ENCODE assay signal across 8 cellular contexts in the genomic region with DNA sequence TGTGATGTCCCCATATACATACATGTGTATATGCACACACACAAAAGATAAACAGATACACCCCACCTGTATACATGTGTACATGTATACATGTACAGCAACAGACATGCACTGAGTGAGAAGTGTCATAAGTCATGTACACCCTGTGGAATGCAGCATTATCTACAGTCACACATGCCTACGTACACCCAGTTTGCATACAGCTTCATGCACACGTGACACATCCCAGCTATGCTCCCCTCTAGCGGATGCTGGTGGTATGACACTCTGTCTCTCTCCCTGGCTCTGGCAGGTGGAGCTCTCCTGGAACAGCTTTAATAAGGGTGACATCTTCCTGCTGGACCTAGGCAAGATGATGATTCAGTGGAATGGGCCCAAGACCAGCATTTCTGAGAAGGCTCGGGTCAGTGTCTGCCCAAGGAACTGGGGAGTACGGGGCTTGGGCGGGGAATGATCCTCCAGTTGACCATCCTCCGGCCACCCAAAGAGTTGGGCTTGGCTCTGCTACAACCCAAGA. TPM values are rescaled to one million over a fixed set of nuclear protein-coding genes. Genes with fewer than 3 reads are reported as not detected.
A peak's percentile ranks its signal among the peaks of the same experiment; 100 is the strongest.
DNase-seq lines count a peak whose midpoint lies in the region; ATAC-seq and TF ChIP-seq lines count a peak whose summit lies in the region.

No MANE protein-coding gene starts in this region.

- no peak overlapping the region for H3K27ac ChIP-seq in HL-60 (replicated peaks)
- H3K27ac ChIP-seq in Panc1 (ENCODE audit: low read length), result no peak overlapping the region
- no peak overlapping the region for H3K27ac ChIP-seq in fibroblast of lung (ENCODE audit: insufficient read depth, low read length)
- no peak overlapping the region for H3K27ac ChIP-seq in suprapubic skin

- WGBS in suprapubic skin, result 0% methylated on average over 4 of the region's 7 CpGs

- TF ChIP-seq CTCF in HL-60 (IDR thresholded peaks at IDR 0.05; ENCODE audit: insufficient read depth, low read length) (peak; percentile 95), Panc1 (IDR thresholded peaks at IDR 0.05) (peak; percentile 90), fibroblast of lung (conservative IDR thresholded peaks at IDR 0.05 in 1 of 2, IDR thresholded peaks at IDR 0.05 in 1 of 2; ENCODE audit: low read depth in 1 of 2, low read length in 2 of 2) (peak; percentile 74 to 97), suprapubic skin (IDR thresholded peaks at IDR 0.05) (peak; percentile 95 to 96)

- H3K4me2 ChIP-seq in fibroblast of lung (ENCODE audit: extremely low read depth, insufficient read depth, low read length), result no peak overlapping the region

- H3K4me1 ChIP-seq in Panc1 (ENCODE audit: control insufficient read depth, insufficient read depth, low read length) (0 out of 2 replicates have a peak, but pooled peaks cover 7% of the 10 kb centered on the region), fibroblast of lung (ENCODE audit: control insufficient read depth, extremely low read depth, insufficient read depth, low read length) (peaks cover 9% of the 10 kb centered on the region), suprapubic skin (peaks cover 46% of the 10 kb centered on the region)

- H3K4me3 ChIP-seq in HL-60 (replicated peaks; ENCODE audit: insufficient read depth, low read length) (no peak overlapping the region), Panc1 (ENCODE audit: low read depth in 2 of 2, low read length in 2 of 2) (no peak overlapping the region), fibroblast of lung (replicated peaks in 1 of 4; ENCODE audit: control extremely low read depth in 1 of 4, insufficient read depth in 1 of 4, low read depth in 3 of 4, low read length in 4 of 4) (no peak overlapping the region), suprapubic skin (no peak overlapping the region)

- H3K36me3 ChIP-seq in Panc1 (ENCODE audit: control insufficient read depth, insufficient read depth, low read length), result no peaks in the 10 kb centered on the region
- peaks cover 3% of the 10 kb centered on the region for H3K36me3 ChIP-seq in fibroblast of lung (ENCODE audit: control insufficient read depth, insufficient read depth, low read length)
- peaks cover 18% of the 10 kb centered on the region for H3K36me3 ChIP-seq in suprapubic skin

- no peak for TF ChIP-seq POLR2A in suprapubic skin (IDR thresholded peaks at IDR 0.05)

- H3K9ac ChIP-seq in fibroblast of lung (ENCODE audit: insufficient read depth, low read length), result no peak overlapping the region

- POLR2A ChIA-PET in Panc1 (lab: Charles Lee), result no interaction called here

- H3K27me3 ChIP-seq in HL-60 (ENCODE audit: insufficient read depth, poor library complexity, severe bottlenecking) (no peaks in the 10 kb centered on the region), Panc1 (ENCODE audit: control insufficient read depth, insufficient read depth, low read length) (no peaks in the 10 kb centered on the region), fibroblast of lung (ENCODE audit: control insufficient read depth, insufficient read depth, low read length) (no peaks in the 10 kb centered on the region), suprapubic skin (no peaks in the 10 kb centered on the region)

- CTCF ChIA-PET in Panc1 (lab: Charles Lee), result interaction anchor here (0.5 to 1.1 kb wide), 5 partner anchors 11 to 333 kb away, joined by 3 to 6 read pairs (median 4); no protein-coding TSS in a partner anchor

- no peak overlapping the region for H2AFZ ChIP-seq in fibroblast of lung (ENCODE audit: low read length)

- in situ Hi-C loops in Panc1 (cut with HindIII; ENCODE audit: low pct_unique_long_range_greater_than_20kb, low sequenced_read_pairs), result no loop called here

- intact Hi-C loops in Panc1 (cut with micrococcal nuclease; ENCODE audit: unreplicated experiment), result no loop called here

- peak; percentile 7 for DNase-seq in DMS 273 treated with DMSO at 0.1 percent for 48 hours (lab: John Stamatoyannopoulos, UW)
- DNase-seq in HL-60 (ENCODE audit: low read depth in 1 of 2, low spot score in 1 of 2), result peak; percentile 82 to 85
- peak; percentile 76 for DNase-seq in Panc1 (ENCODE audit: low read depth, low spot score)
- DNase-seq in activated T-cell treated with anti-CD3 and anti-CD28 coated beads for 48 hours (ENCODE audit: low read depth), result peak; percentile 82
- peak; percentile 71 to 74 for DNase-seq in fibroblast of lung (ENCODE audit: low read depth in 2 of 2)
- DNase-seq in non-pigmented ciliary epithelial cell (ENCODE audit: low read depth), result peak; percentile 42
- DNase-seq in suprapubic skin (ENCODE audit: low spot score in 2 of 2), result peak in 1 of 2 donors; percentile 88

- no peaks in the 10 kb centered on the region for H4K20me1 ChIP-seq in fibroblast of lung (ENCODE audit: control insufficient read depth, extremely low read depth, insufficient read depth, low read length)

- ATAC-seq in GM21367 (IDR thresholded peaks at IDR 0.05; ENCODE audit: unreplicated experiment), result peak; percentile 53
- peak; percentile 60; the same call in 1 of the 2 replicates for ATAC-seq in Panc1

- no peak for TF ChIP-seq EP300 in suprapubic skin (IDR thresholded peaks at IDR 0.05)

- no TSS peak for BruUV-seq in Panc1 (replicated peaks; lab: Mats Ljungman, UMichigan)

- H3K79me2 ChIP-seq in fibroblast of lung (ENCODE audit: control insufficient read depth, insufficient read depth, low read length), result no peaks in the 10 kb centered on the region

- H3K9me3 ChIP-seq in Panc1 (ENCODE audit: control insufficient read depth, insufficient read depth, low read depth, low read length), result no peaks in the 10 kb centered on the region
- no peaks in the 10 kb centered on the region for H3K9me3 ChIP-seq in fibroblast of lung (ENCODE audit: control insufficient read depth, insufficient read depth, low read depth, low read length)
- H3K9me3 ChIP-seq in suprapubic skin, result no peaks in the 10 kb centered on the region

RNA-seq across cellular contexts. Expression of gene VILL, which starts 6.3 kb away (rescaled TPM):
- total RNA-seq in Panc1 (2021; ENCODE audit: unreplicated experiment) (5.7 TPM), fibroblast of lung (6.7 and 9.4 TPM in 2 replicates), suprapubic skin (10 to 100 TPM; 13.2 to 16.7 (median 15.0) TPM)
- polyA plus RNA-seq in Panc1 (2012; ENCODE audit: insufficient read length), result 6.9 TPM
- polyA plus RNA-seq in fibroblast of lung, result 1.9 and 2.0 TPM in 2 replicates
- 1.9 and 2.1 TPM in 2 replicates for polyA plus RNA-seq in fibroblast of lung (2012)
- 3.0 and 36.9 TPM in 2 replicates for polyA minus RNA-seq in fibroblast of lung (ENCODE audit: low replicate concordance)

RNA-seq across cellular contexts. Expression of gene PLCD1, which starts 32.6 kb away (rescaled TPM):
- total RNA-seq in Panc1 (2021; ENCODE audit: unreplicated experiment) (1.8 TPM), fibroblast of lung (31.8 and 47.2 TPM in 2 replicates), suprapubic skin (10 to 100 TPM; 32.3 to 42.2 (median 39.3) TPM)
- 2.1 TPM for polyA plus RNA-seq in Panc1 (2012; ENCODE audit: insufficient read length)
- 8.2 and 10.5 TPM in 2 replicates for polyA plus RNA-seq in fibroblast of lung
- 14.8 and 23.5 TPM in 2 replicates for polyA plus RNA-seq in fibroblast of lung (2012)
- 56.2 and 91.4 TPM in 2 replicates for polyA minus RNA-seq in fibroblast of lung (ENCODE audit: low replicate concordance)

RNA-seq across cellular contexts. Expression of gene DLEC1, which starts 42.2 kb away (rescaled TPM):
- total RNA-seq in Panc1 (2021; ENCODE audit: unreplicated experiment) (not detected), fibroblast of lung (under 0.01 TPM in 2 replicates), suprapubic skin (1 to 10 TPM in 1 of 4 donors, under 1 TPM in 3; 0.19 to 2.1 (median 0.50) TPM)
- polyA plus RNA-seq in Panc1 (2012; ENCODE audit: insufficient read length), result not detected
- 0.02 and 0.05 TPM in 2 replicates for polyA plus RNA-seq in fibroblast of lung
- polyA plus RNA-seq in fibroblast of lung (2012), result 0.03 TPM in 1 of 2 replicates, not detected in the other
- polyA minus RNA-seq in fibroblast of lung (ENCODE audit: low replicate concordance), result not detected in 2 replicates

Comparison
In these comparisons a context has a peak if more than half of its experiments do, and no peak if none do; other contexts are left out.
1. RNA of gene PLCD1, which starts 32.6 kb away (total RNA-seq): 31.8 to 47.2 TPM in fibroblast of lung and 32.3 to 42.2 TPM in suprapubic skin; 1.8 TPM in Panc1 (single experiment); every median in the first group is over 10 times any median in the second.
2. Peak in every context shown above with its lines, with median percentiles within 50 percentile points of each other: CTCF ChIP-seq.